1 cellular context compared by ENCODE assay signal in the genomic region with DNA sequence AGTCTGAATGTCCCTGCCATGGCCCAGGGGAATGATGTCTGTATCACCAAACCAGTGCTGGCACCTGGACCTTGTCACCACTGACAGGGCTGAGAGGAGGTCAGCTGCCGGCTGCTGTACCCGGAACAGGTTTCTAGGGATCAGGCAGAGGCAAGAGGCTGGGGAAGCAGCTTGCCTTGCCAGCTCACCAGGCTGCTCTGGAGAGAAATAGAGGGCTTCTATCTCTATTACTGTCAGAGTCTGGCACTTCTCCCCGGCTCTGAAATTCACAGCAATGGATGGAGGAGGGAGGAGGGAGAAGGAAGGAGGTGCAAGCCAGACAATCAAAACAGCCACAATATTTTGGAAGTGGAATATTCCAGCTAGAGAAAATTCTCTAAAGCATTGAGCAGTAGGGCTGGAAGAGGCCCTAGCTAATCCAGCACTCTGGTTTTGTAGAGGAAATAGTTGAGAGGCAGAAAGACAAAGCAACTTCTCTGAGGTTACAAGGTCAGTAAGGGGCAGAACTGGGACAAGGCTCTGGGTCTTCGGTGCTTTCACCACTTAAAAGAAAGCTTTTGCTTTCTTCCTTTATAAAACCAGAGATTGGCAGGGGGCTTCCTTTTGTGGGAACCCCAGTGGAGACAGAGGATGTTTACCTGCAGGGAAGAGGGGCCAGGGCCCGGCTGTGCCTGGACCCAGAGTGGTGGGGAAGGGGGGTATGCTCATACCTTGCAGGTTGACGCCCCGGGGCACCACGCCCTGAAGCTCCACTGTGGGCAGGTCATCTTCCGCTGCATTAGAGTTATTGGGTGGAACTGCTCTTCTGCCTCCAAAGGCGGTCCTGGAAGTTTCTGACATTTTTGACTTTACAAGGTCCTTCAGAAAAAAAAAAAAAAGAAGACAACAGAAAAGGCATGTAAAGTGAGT.
TF ChIP-seq lines count a peak whose summit lies in the region.

No MANE protein-coding gene starts in this region.

TF ChIP-seq in WTC11, 78 proteins besides CTCF, POLR2A, EP300 and RAD21 (continued from another document):
- TF ChIP-seq, protein P1, sequence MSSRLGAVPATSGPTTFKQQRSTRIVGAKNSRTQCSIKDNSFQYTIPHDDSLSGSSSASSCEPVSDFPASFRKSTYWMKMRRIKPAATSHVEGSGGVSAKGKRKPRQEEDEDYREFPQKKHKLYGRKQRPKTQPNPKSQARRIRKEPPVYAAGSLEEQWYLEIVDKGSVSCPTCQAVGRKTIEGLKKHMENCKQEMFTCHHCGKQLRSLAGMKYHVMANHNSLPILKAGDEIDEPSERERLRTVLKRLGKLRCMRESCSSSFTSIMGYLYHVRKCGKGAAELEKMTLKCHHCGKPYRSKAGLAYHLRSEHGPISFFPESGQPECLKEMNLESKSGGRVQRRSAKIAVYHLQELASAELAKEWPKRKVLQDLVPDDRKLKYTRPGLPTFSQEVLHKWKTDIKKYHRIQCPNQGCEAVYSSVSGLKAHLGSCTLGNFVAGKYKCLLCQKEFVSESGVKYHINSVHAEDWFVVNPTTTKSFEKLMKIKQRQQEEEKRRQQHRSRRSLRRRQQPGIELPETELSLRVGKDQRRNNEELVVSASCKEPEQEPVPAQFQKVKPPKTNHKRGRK (CRISPR knock-in tag; IDR thresholded peaks at IDR 0.05; ENCODE audit: borderline replicate concordance) = no peak
- no peak for TF ChIP-seq ATF1 (CRISPR knock-in tag; IDR thresholded peaks at IDR 0.05)
